In the genomic region with DNA sequence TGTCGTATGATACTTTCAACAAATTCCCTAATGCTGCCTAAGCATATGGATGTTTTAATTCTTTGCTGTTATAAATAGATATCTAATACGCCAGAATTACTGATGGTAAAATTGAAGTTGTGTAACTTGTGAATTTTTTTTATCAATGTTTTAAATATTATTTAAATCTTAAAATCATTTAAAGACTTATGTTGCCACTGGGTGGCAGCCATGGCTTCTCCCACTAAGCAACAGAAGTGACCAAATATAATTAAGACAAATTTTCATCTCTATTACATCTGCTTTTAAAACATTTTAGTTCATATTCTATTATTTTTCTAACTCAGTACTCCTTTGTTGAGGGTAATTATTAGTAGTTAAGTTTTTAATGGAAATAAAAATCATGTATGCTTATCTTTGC, we compare ENCODE assay signal across 17 cellular contexts. TPM values are rescaled to one million over a fixed set of nuclear protein-coding genes. Genes with fewer than 3 reads are reported as not detected.
A peak's percentile ranks its signal among the peaks of the same experiment; 100 is the strongest.
DNase-seq lines count a peak whose midpoint lies in the region; ATAC-seq, FAIRE-seq and TF ChIP-seq lines count a peak whose summit lies in the region.
"Had no signal": no experiment of that assay in that cellular context is flagged by ENCODE, and none has a peak within 500 bp of the region (broad histone marks: within the 10 kb centered on the region; RNA-seq: fewer than 3 reads in every experiment).

No MANE protein-coding gene starts in this region.

- no peak overlapping the region for H3K27ac Mint-ChIP-seq in osteocyte (ENCODE audit: unreplicated experiment)

- ATAC-seq in GM18511 (IDR thresholded peaks at IDR 0.05; ENCODE audit: unreplicated experiment) (no peak), HG02763 (IDR thresholded peaks at IDR 0.05; ENCODE audit: unreplicated experiment) (no peak), esophagus mucosa (no peak)
- ATAC-seq: mucosa of descending colon had no signal

- H3K27me3 Mint-ChIP-seq in osteocyte (ENCODE audit: unreplicated experiment) = no peaks in the 10 kb centered on the region

- H3K4me3 ChIP-seq in Loucy (ENCODE audit: low read length, poor library complexity, severe bottlenecking) = no peak overlapping the region
- H3K4me3 ChIP-seq: mucosa of descending colon, right atrium auricular region had no signal

- H3K4me2 ChIP-seq in Loucy (ENCODE audit: low read depth, low read length, poor library complexity, severe bottlenecking) = no peak overlapping the region

- DNase-seq in D721Med (ENCODE audit: insufficient read length, low spot score) (no peak), dermis blood vessel endothelial cell (peak; percentile 56), osteocyte (ENCODE audit: extremely low spot score, unreplicated experiment) (no peak), OCI-M2 (lab: John Stamatoyannopoulos, UW; ENCODE audit: unreplicated experiment) (no peak)
- DNase-seq: activated T-cell treated with anti-CD3 and anti-CD28 coated beads, Interleukin-2, amount 50 U/mL, for 48 hours; DMS153; effector memory CD4-positive, alpha-beta T cell; mucosa of descending colon; NCI-H1417; NCI-H82; T-helper 1 cell had no signal

- peaks cover 53% of the 10 kb centered on the region for H3K36me3 ChIP-seq in Loucy (ENCODE audit: insufficient read depth, low read length)

- no peak overlapping the region for H3K4me3 Mint-ChIP-seq in osteocyte (ENCODE audit: unreplicated experiment)

- no peaks in the 10 kb centered on the region for H3F3A ChIP-seq in Loucy (ENCODE audit: low read depth)

- TF ChIP-seq CTCF in D721Med (IDR thresholded peaks at IDR 0.05; ENCODE audit: insufficient read depth, missing control alignments) (peak; percentile 33), Loucy (conservative IDR thresholded peaks at IDR 0.05; ENCODE audit: low read length) (peak; percentile 41), osteocyte (IDR thresholded peaks at IDR 0.05) (peak; percentile 37)

- H3K27me3 ChIP-seq in Loucy (ENCODE audit: insufficient read depth, low read length, poor library complexity, severe bottlenecking) = no peaks in the 10 kb centered on the region
- H3K27me3 ChIP-seq: right atrium auricular region had no signal

- H3K79me2 ChIP-seq in Loucy (ENCODE audit: insufficient read depth, low read length) = peaks cover 43% of the 10 kb centered on the region

- H3K9ac ChIP-seq in Loucy (ENCODE audit: low read depth, low read length, poor library complexity, severe bottlenecking) = no peak overlapping the region

- H3K9me2 ChIP-seq in Loucy (replicated peaks; ENCODE audit: low read depth, low read length) = no peaks in the 10 kb centered on the region

- peaks cover 20% of the 10 kb centered on the region for H3K36me3 Mint-ChIP-seq in osteocyte (ENCODE audit: unreplicated experiment)

- H3K4me1 ChIP-seq in Loucy (ENCODE audit: insufficient read depth, low read length, poor library complexity, severe bottlenecking) = no peaks in the 10 kb centered on the region

- H2AFZ ChIP-seq in Loucy (ENCODE audit: low read length) = no peak overlapping the region

- H4K20me1 ChIP-seq in Loucy (ENCODE audit: insufficient read depth, low read length, poor library complexity, severe bottlenecking) = peaks cover 25% of the 10 kb centered on the region

- peaks cover 13% of the 10 kb centered on the region for H3K4me1 Mint-ChIP-seq in osteocyte (ENCODE audit: unreplicated experiment)

- no peaks in the 10 kb centered on the region for H3K9me3 ChIP-seq in Loucy (ENCODE audit: insufficient read depth, low read depth, low read length)
- H3K9me3 ChIP-seq: mucosa of descending colon, right atrium auricular region had no signal

- no peaks in the 10 kb centered on the region for H3K9me3 Mint-ChIP-seq in osteocyte (ENCODE audit: unreplicated experiment)

- no peak for FAIRE-seq in D721Med (lab: Jason Lieb, UNC)
- FAIRE-seq: H54 had no signal

RNA-seq across cellular contexts. Expression of a gene that starts 8.1 kb away (rescaled TPM):
- total RNA-seq in dermis blood vessel endothelial cell = 0.60 and 1.7 TPM in 2 replicates
- 0.55 TPM in 1 of 2 replicates, not detected in the other for total RNA-seq in osteocyte
- total RNA-seq in esophagus mucosa = 94.7 TPM

Comparison
In these comparisons a context has a peak if more than half of its experiments do, and no peak if none do; other contexts are left out.
1. RNA of a gene that starts 8.1 kb away (total RNA-seq): 94.7 TPM in esophagus mucosa (single experiment); 0.60 to 1.7 TPM in dermis blood vessel endothelial cell and 0.55 TPM in osteocyte; every median in the first group is over 10 times any median in the second.
2. Peak in every context shown above with its lines, with median percentiles within 50 percentile points of each other: CTCF ChIP-seq.